In the genomic region with DNA sequence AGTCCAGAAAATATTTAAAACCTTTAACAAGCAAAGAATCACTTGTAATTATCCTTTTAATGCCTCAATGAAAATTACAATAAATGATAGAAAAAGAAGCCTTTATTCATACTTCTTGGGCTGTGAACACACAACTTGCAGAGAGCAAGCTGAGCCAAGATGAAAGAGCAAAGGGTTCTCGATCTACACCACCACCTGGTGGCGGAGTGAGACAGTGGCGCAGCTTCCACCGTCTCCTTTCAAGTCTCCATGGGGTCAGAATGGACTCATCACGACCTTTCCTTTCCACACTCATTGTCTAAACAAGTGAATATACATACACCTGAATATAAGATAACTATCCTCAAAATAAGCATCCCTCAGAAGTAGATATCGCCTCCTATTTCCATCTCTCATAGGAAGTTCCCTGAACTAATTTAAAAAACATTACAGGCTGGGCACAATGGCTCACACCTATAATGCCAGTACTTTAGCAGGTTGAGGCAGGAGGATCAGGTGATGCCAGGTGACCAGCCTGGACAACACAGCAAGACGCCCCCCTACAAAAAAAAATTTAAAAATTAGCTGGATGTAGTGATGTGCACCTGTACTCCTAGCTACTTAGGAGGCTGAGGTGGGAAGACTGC, we compare ENCODE assay signal across 8 cellular contexts. TPM values are rescaled to one million over a fixed set of nuclear protein-coding genes. Genes with fewer than 3 reads are reported as not detected.
A peak's percentile ranks its signal among the peaks of the same experiment; 100 is the strongest.
DNase-seq lines count a peak whose midpoint lies in the region; ATAC-seq and TF ChIP-seq lines count a peak whose summit lies in the region.

No MANE protein-coding gene starts in this region.

- TF ChIP-seq POLR2A in sigmoid colon (IDR thresholded peaks at IDR 0.05) = no peak

- peak; percentile 67 to 81 (median 77) for TF ChIP-seq CTCF in sigmoid colon (IDR thresholded peaks at IDR 0.05)

- H3K36me3 ChIP-seq in sigmoid colon = peaks cover 0 to 20% (median 1%) of the 10 kb centered on the region in 4 donors

- ATAC-seq in SK-N-SH treated with all-trans-retinoic acid at 6 μM for 48 hours (peak; percentile 93), right cardiac atrium (peak; percentile 61 to 77), GM21619 (IDR thresholded peaks at IDR 0.05; ENCODE audit: unreplicated experiment) (no peak)

- no peaks in the 10 kb centered on the region for H3K27me3 ChIP-seq in right cardiac atrium (ENCODE audit: control insufficient read depth, insufficient read depth)
- H3K27me3 ChIP-seq in sigmoid colon = no peaks in the 10 kb centered on the region

- WGBS in right cardiac atrium = 48% methylated on average over 7 of the region's 7 CpGs
- 31 to 50% methylated on average over 7 of the region's 7 CpGs for WGBS in sigmoid colon, 2 donors

- H3K4me1 ChIP-seq in right cardiac atrium (ENCODE audit: control insufficient read depth, insufficient read depth, low read length) (no peaks in the 10 kb centered on the region), sigmoid colon (no peaks in the 10 kb centered on the region)

- no peak for TF ChIP-seq EP300 in sigmoid colon (IDR thresholded peaks at IDR 0.05)

- H3K9me3 ChIP-seq in right cardiac atrium (ENCODE audit: control insufficient read depth, low read length) (no peaks in the 10 kb centered on the region), sigmoid colon (no peaks in the 10 kb centered on the region)

- no peak overlapping the region for H3K27ac ChIP-seq in right cardiac atrium (ENCODE audit: low read length)
- no peak overlapping the region for H3K27ac ChIP-seq in sigmoid colon

- no peak overlapping the region for H3K4me3 ChIP-seq in right cardiac atrium (ENCODE audit: low read length)
- no peak overlapping the region for H3K4me3 ChIP-seq in sigmoid colon

- peak; percentile 28 for DNase-seq in activated gamma-delta T cell treated with Interleukin-2 at 50 U/mL for 16 hours
- DNase-seq in activated gamma-delta T cell (lab: John Stamatoyannopoulos, UW) = no peak
- peak; percentile 79 for DNase-seq in HT-29 (ENCODE audit: low spot score)
- DNase-seq in amniotic epithelial cell (ENCODE audit: low read depth) = peak; percentile 70
- DNase-seq in right cardiac atrium = peak; percentile 40 to 75 (median 52)
- peak; percentile 75 for DNase-seq in sigmoid colon

- intact Hi-C loops in right cardiac atrium (cut with DNase I) = loop anchor here in 3 of 4 donors (5.0 kb wide), 2 partner anchors 940 to 945 kb away; no protein-coding TSS in a partner anchor
- intact Hi-C loops in sigmoid colon (cut with DNase I) = loop anchor here (1.0 to 10.0 kb wide), 3 partner anchors 152 to 944 kb away; a partner anchor contains a TSS

TF ChIP-seq in SK-N-SH treated with all-trans-retinoic acid at 6 μM for 48 hours, 23 proteins besides CTCF, POLR2A, EP300 and RAD21:
- TF ChIP-seq ZNF70 (CRISPR knock-in tag; IDR thresholded peaks at IDR 0.05) = no peak
- TF ChIP-seq RARB (CRISPR knock-in tag; IDR thresholded peaks at IDR 0.05) = no peak
- TF ChIP-seq SNAI2 (CRISPR knock-in tag; IDR thresholded peaks at IDR 0.05) = no peak
- no peak for TF ChIP-seq PPARA (CRISPR knock-in tag; IDR thresholded peaks at IDR 0.05; ENCODE audit: borderline replicate concordance)
- no peak for TF ChIP-seq ZFP3 (CRISPR knock-in tag; IDR thresholded peaks at IDR 0.05)
- no peak for TF ChIP-seq ZC3H10 (CRISPR knock-in tag; IDR thresholded peaks at IDR 0.05)
- TF ChIP-seq ARNTL (CRISPR knock-in tag; IDR thresholded peaks at IDR 0.05; ENCODE audit: borderline replicate concordance, low read depth) = no peak
- no peak for TF ChIP-seq ESRRG (CRISPR knock-in tag; IDR thresholded peaks at IDR 0.05)
- TF ChIP-seq TOX (CRISPR knock-in tag; IDR thresholded peaks at IDR 0.05; ENCODE audit: borderline replicate concordance) = no peak
- TF ChIP-seq ZNF565 (CRISPR knock-in tag; conservative IDR thresholded peaks at IDR 0.05; ENCODE audit: low read depth) = no peak
- TF ChIP-seq ISL1 (CRISPR knock-in tag; IDR thresholded peaks at IDR 0.05) = no peak
- no peak for TF ChIP-seq TCF4 (CRISPR knock-in tag; IDR thresholded peaks at IDR 0.05; ENCODE audit: borderline replicate concordance)
- TF ChIP-seq GLIS3 (CRISPR knock-in tag; IDR thresholded peaks at IDR 0.05) = no peak
- no peak for TF ChIP-seq OSR1 (CRISPR knock-in tag; IDR thresholded peaks at IDR 0.05)
- no peak for TF ChIP-seq BACH2 (CRISPR knock-in tag; IDR thresholded peaks at IDR 0.05; ENCODE audit: borderline replicate concordance)
- no peak for TF ChIP-seq ZNF8 (CRISPR knock-in tag; IDR thresholded peaks at IDR 0.05)
- TF ChIP-seq, protein P1, sequence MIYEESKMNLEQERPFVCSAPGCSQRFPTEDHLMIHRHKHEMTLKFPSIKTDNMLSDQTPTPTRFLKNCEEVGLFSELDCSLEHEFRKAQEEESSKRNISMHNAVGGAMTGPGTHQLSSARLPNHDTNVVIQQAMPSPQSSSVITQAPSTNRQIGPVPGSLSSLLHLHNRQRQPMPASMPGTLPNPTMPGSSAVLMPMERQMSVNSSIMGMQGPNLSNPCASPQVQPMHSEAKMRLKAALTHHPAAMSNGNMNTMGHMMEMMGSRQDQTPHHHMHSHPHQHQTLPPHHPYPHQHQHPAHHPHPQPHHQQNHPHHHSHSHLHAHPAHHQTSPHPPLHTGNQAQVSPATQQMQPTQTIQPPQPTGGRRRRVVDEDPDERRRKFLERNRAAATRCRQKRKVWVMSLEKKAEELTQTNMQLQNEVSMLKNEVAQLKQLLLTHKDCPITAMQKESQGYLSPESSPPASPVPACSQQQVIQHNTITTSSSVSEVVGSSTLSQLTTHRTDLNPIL (CRISPR knock-in tag; IDR thresholded peaks at IDR 0.05; ENCODE audit: low read depth) = no peak

RNA-seq across cellular contexts. Expression of a gene that starts 40.7 kb away (rescaled TPM):
- total RNA-seq in HT-29 (2014; rRNA removed; shearing (Covaris generic)) = 16.5 and 17.4 TPM in 2 replicates
- total RNA-seq in right cardiac atrium (10 to 100 TPM; 47.7 to 55.8 (median 48.7) TPM), sigmoid colon (10 to 100 TPM; 31.4 to 49.6 (median 37.0) TPM)
- polyA plus RNA-seq in right cardiac atrium (15.1 TPM), sigmoid colon (10 to 100 TPM; 12.5 to 20.6 (median 15.0) TPM)
